Comparison of ENCODE assay signal across 8 cellular contexts in the genomic region with DNA sequence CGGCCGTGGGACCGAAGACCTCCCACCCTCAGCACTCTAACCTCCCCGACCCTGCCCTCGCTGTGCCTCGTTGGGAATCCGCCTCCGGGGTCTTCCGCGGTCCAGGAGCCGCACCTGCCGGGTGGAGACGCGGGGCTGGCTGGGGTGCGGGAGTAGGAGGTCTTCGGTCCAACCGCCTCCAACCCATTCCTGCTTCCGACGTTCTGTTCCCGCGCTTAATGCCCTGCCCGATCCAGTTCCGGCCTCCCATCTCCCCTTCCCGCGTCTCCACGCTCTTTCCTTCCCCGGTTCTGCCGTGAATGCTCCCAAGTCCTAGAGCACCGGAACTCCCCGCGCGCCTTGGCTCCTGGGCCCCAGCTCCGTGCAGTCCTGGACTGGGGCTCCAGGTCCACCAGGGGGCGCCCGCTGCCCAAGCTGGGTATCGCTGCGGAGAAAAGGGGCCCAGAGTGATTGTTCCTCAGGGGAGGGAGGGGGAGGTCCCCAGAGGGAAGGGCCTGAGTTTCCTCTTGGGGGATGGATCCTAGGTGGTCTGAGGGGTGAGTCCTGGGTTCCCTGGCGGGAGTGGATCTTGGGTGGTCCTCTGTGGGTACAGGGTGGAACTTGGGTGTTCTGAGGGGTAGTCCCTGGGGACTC. TPM values are rescaled to one million over a fixed set of nuclear protein-coding genes. Genes with fewer than 3 reads are reported as not detected.
DNase-seq lines count a peak whose midpoint lies in the region; ATAC-seq and TF ChIP-seq lines count a peak whose summit lies in the region.

No MANE protein-coding gene starts in this region.

- no peaks in the 10 kb centered on the region for H3K27me3 Mint-ChIP-seq in activated T-helper 2 cell treated with anti-CD3 and anti-CD28 coated beads, Interferon-gamma antibody, Interleukin-2, Interleukin-4, amounts not matched to agents 10 μg/mL and 5 μg/mL and 100 μg/mL, durations not matched to agents 14 hours and 24 hours and 36 hours (ENCODE audit: low read depth)
- no peaks in the 10 kb centered on the region for H3K27me3 Mint-ChIP-seq in natural killer cell treated with Interleukin-12 subunit alpha and Interleukin-12 subunit beta and Interleukin-15 and Interleukin-18, amount 100 ng/mL, for 72 hours
- no peaks in the 10 kb centered on the region for H3K27me3 Mint-ChIP-seq in stimulated activated memory B cell treated with anti-CD40 and anti-IgM and Interleukin-4, amounts not matched to agents 10 μg/mL and 1 μg/mL and 100 μg/mL, for 72 hours

- no peaks in the 10 kb centered on the region for H3K36me3 Mint-ChIP-seq in activated T-helper 2 cell treated with anti-CD3 and anti-CD28 coated beads, Interferon-gamma antibody, Interleukin-2, Interleukin-4, amounts not matched to agents 10 μg/mL and 5 μg/mL and 100 μg/mL, durations not matched to agents 14 hours and 24 hours and 36 hours (ENCODE audit: low read depth)
- no peaks in the 10 kb centered on the region for H3K36me3 Mint-ChIP-seq in natural killer cell treated with Interleukin-12 subunit alpha and Interleukin-12 subunit beta and Interleukin-15 and Interleukin-18, amount 100 ng/mL, for 72 hours
- no peaks in the 10 kb centered on the region for H3K36me3 Mint-ChIP-seq in stimulated activated memory B cell treated with anti-CD40 and anti-IgM and Interleukin-4, amounts not matched to agents 10 μg/mL and 1 μg/mL and 100 μg/mL, for 72 hours

- H3K4me1 Mint-ChIP-seq in activated T-helper 2 cell treated with anti-CD3 and anti-CD28 coated beads, Interferon-gamma antibody, Interleukin-2, Interleukin-4, amounts not matched to agents 10 μg/mL and 5 μg/mL and 100 μg/mL, durations not matched to agents 14 hours and 24 hours and 36 hours (ENCODE audit: low read depth): peaks cover 31% of the 10 kb centered on the region
- H3K4me1 Mint-ChIP-seq in natural killer cell treated with Interleukin-12 subunit alpha and Interleukin-12 subunit beta and Interleukin-15 and Interleukin-18, amount 100 ng/mL, for 72 hours (ENCODE audit: low read depth in 2 of 2): peaks cover 31 to 39% of the 10 kb centered on the region in 2 donors
- peaks cover 45% of the 10 kb centered on the region for H3K4me1 Mint-ChIP-seq in stimulated activated memory B cell treated with anti-CD40 and anti-IgM and Interleukin-4, amounts not matched to agents 10 μg/mL and 1 μg/mL and 100 μg/mL, for 72 hours

- H3K4me3 ChIP-seq in fibroblast of pulmonary artery (replicated peaks; ENCODE audit: low read depth, low read length): peak overlapping the region; percentile 66

- DNase-seq in C1 segment of cervical spinal cord (lab: John Stamatoyannopoulos, UW) (peak in 13 of 14 donors; percentile 45 to 89 (median 79)), HuH-7.5 (ENCODE audit: low spot score) (peak; percentile 92), RWPE1 (ENCODE audit: low spot score) (peak; percentile 86), fibroblast of pulmonary artery (ENCODE audit: low read depth) (peak; percentile 84)
- peak; percentile 85 for DNase-seq in activated T-helper 2 cell treated with anti-CD3 and anti-CD28 coated beads, Interferon-gamma antibody, Interleukin-2, Interleukin-4, amounts not matched to agents 10 μg/mL and 5 μg/mL and 100 μg/mL, durations not matched to agents 14 hours and 24 hours and 36 hours (ENCODE audit: low spot score)
- DNase-seq in natural killer cell treated with Interleukin-12 subunit alpha and Interleukin-12 subunit beta and Interleukin-15 and Interleukin-18, amount 100 ng/mL, for 72 hours (ENCODE audit: low spot score): peak; percentile 93

- H3K9me3 Mint-ChIP-seq in activated T-helper 2 cell treated with anti-CD3 and anti-CD28 coated beads, Interferon-gamma antibody, Interleukin-2, Interleukin-4, amounts not matched to agents 10 μg/mL and 5 μg/mL and 100 μg/mL, durations not matched to agents 14 hours and 24 hours and 36 hours: no peaks in the 10 kb centered on the region
- H3K9me3 Mint-ChIP-seq in natural killer cell treated with Interleukin-12 subunit alpha and Interleukin-12 subunit beta and Interleukin-15 and Interleukin-18, amount 100 ng/mL, for 72 hours: no peaks in the 10 kb centered on the region
- H3K9me3 Mint-ChIP-seq in stimulated activated memory B cell treated with anti-CD40 and anti-IgM and Interleukin-4, amounts not matched to agents 10 μg/mL and 1 μg/mL and 100 μg/mL, for 72 hours: no peaks in the 10 kb centered on the region

- peak overlapping the region; percentile 80 for H3K27ac ChIP-seq in RWPE1

- intact Hi-C loops in activated T-helper 2 cell treated with anti-CD3 and anti-CD28 coated beads, Interferon-gamma antibody, Interleukin-2, Interleukin-4, amounts not matched to agents 10 μg/mL and 5 μg/mL and 100 μg/mL, durations not matched to agents 14 hours and 24 hours and 36 hours (cut with micrococcal nuclease): loop anchor here (1.0 to 5.0 kb wide), 10 partner anchors 14 to 347 kb away; a partner anchor contains a TSS

- peak overlapping the region; percentile 94 for H3K4me3 Mint-ChIP-seq in activated T-helper 2 cell treated with anti-CD3 and anti-CD28 coated beads, Interferon-gamma antibody, Interleukin-2, Interleukin-4, amounts not matched to agents 10 μg/mL and 5 μg/mL and 100 μg/mL, durations not matched to agents 14 hours and 24 hours and 36 hours (ENCODE audit: low read depth)
- peak overlapping the region; percentile 94 for H3K4me3 Mint-ChIP-seq in natural killer cell treated with Interleukin-12 subunit alpha and Interleukin-12 subunit beta and Interleukin-15 and Interleukin-18, amount 100 ng/mL, for 72 hours
- peak overlapping the region; percentile 86 for H3K4me3 Mint-ChIP-seq in stimulated activated memory B cell treated with anti-CD40 and anti-IgM and Interleukin-4, amounts not matched to agents 10 μg/mL and 1 μg/mL and 100 μg/mL, for 72 hours

- peak; percentile 44 for ATAC-seq in GM19452 (IDR thresholded peaks at IDR 0.05; ENCODE audit: unreplicated experiment)
- peak; percentile 88 to 89 for ATAC-seq in natural killer cell treated with Interleukin-12 subunit alpha and Interleukin-12 subunit beta and Interleukin-15 and Interleukin-18, amount 100 ng/mL, for 72 hours
- ATAC-seq in stimulated activated memory B cell treated with anti-CD40 and anti-IgM and Interleukin-4, amounts not matched to agents 10 μg/mL and 1 μg/mL and 100 μg/mL, for 72 hours: peak; percentile 87

- H3K27ac Mint-ChIP-seq in activated T-helper 2 cell treated with anti-CD3 and anti-CD28 coated beads, Interferon-gamma antibody, Interleukin-2, Interleukin-4, amounts not matched to agents 10 μg/mL and 5 μg/mL and 100 μg/mL, durations not matched to agents 14 hours and 24 hours and 36 hours: peak overlapping the region; percentile 94
- peak overlapping the region; percentile 52 to 82 for H3K27ac Mint-ChIP-seq in natural killer cell treated with Interleukin-12 subunit alpha and Interleukin-12 subunit beta and Interleukin-15 and Interleukin-18, amount 100 ng/mL, for 72 hours
- peak overlapping the region; percentile 68 for H3K27ac Mint-ChIP-seq in stimulated activated memory B cell treated with anti-CD40 and anti-IgM and Interleukin-4, amounts not matched to agents 10 μg/mL and 1 μg/mL and 100 μg/mL, for 72 hours

- POLR2A ChIA-PET in RWPE1 (lab: Yijun Ruan, JAX; ENCODE audit: low non-redundant PET): interaction anchor here (0.7 kb wide), 1 partner anchor 14 kb away, joined by 3 read pairs; no protein-coding TSS in a partner anchor

- CTCF ChIA-PET in RWPE1 (lab: Yijun Ruan, JAX): interaction anchor here (0.5 to 1.7 kb wide), 11 partner anchors 10 to 705 kb away, joined by 3 to 14 read pairs (median 4); a partner anchor contains a TSS

- TF ChIP-seq CTCF in RWPE1 (conservative IDR thresholded peaks at IDR 0.05; ENCODE audit: low read depth): peak; percentile 97
- peak; percentile 87 for TF ChIP-seq CTCF in fibroblast of pulmonary artery (IDR thresholded peaks at IDR 0.05; ENCODE audit: low read length, missing control alignments)

RNA-seq across cellular contexts. Expression of a gene that starts 14.1 kb away (rescaled TPM):
- 6.9 and 7.4 TPM in 2 replicates for total RNA-seq in activated T-helper 2 cell treated with anti-CD3 and anti-CD28 coated beads, Interferon-gamma antibody, Interleukin-2, Interleukin-4, amounts not matched to agents 10 μg/mL and 5 μg/mL and 100 μg/mL, durations not matched to agents 14 hours and 24 hours and 36 hours
- 1 to 10 TPM; 3.4 to 3.8 TPM for total RNA-seq in natural killer cell treated with Interleukin-12 subunit alpha and Interleukin-12 subunit beta and Interleukin-15 and Interleukin-18, amount 100 ng/mL, for 72 hours

RNA-seq across cellular contexts. Expression of a gene that starts 14.7 kb away (rescaled TPM):
- total RNA-seq in activated T-helper 2 cell treated with anti-CD3 and anti-CD28 coated beads, Interferon-gamma antibody, Interleukin-2, Interleukin-4, amounts not matched to agents 10 μg/mL and 5 μg/mL and 100 μg/mL, durations not matched to agents 14 hours and 24 hours and 36 hours: 7.9 and 11.3 TPM in 2 replicates
- 1 to 10 TPM; 1.4 to 3.2 TPM for total RNA-seq in natural killer cell treated with Interleukin-12 subunit alpha and Interleukin-12 subunit beta and Interleukin-15 and Interleukin-18, amount 100 ng/mL, for 72 hours

RNA-seq across cellular contexts. Expression of a gene that starts 35.2 kb away (rescaled TPM):
- total RNA-seq in activated T-helper 2 cell treated with anti-CD3 and anti-CD28 coated beads, Interferon-gamma antibody, Interleukin-2, Interleukin-4, amounts not matched to agents 10 μg/mL and 5 μg/mL and 100 μg/mL, durations not matched to agents 14 hours and 24 hours and 36 hours: 64.3 and 70.0 TPM in 2 replicates
- total RNA-seq in natural killer cell treated with Interleukin-12 subunit alpha and Interleukin-12 subunit beta and Interleukin-15 and Interleukin-18, amount 100 ng/mL, for 72 hours: 100 to 1,000 TPM in 1 of 2 donors, 10 to 100 TPM in 1; 73.6 to 131 TPM

RNA-seq across cellular contexts. Expression of a gene that starts 52.7 kb away (rescaled TPM):
- total RNA-seq in activated T-helper 2 cell treated with anti-CD3 and anti-CD28 coated beads, Interferon-gamma antibody, Interleukin-2, Interleukin-4, amounts not matched to agents 10 μg/mL and 5 μg/mL and 100 μg/mL, durations not matched to agents 14 hours and 24 hours and 36 hours: 0.46 TPM in 1 of 2 replicates, not detected in the other
- not detected for total RNA-seq in natural killer cell treated with Interleukin-12 subunit alpha and Interleukin-12 subunit beta and Interleukin-15 and Interleukin-18, amount 100 ng/mL, for 72 hours

RNA-seq across cellular contexts. Expression of a gene that starts 57.2 kb away (rescaled TPM):
- 20.1 and 27.3 TPM in 2 replicates for total RNA-seq in activated T-helper 2 cell treated with anti-CD3 and anti-CD28 coated beads, Interferon-gamma antibody, Interleukin-2, Interleukin-4, amounts not matched to agents 10 μg/mL and 5 μg/mL and 100 μg/mL, durations not matched to agents 14 hours and 24 hours and 36 hours
- 10 to 100 TPM in 1 of 2 donors, 1 to 10 TPM in 1; 5.4 to 10.5 TPM for total RNA-seq in natural killer cell treated with Interleukin-12 subunit alpha and Interleukin-12 subunit beta and Interleukin-15 and Interleukin-18, amount 100 ng/mL, for 72 hours

Comparison
In these comparisons a context has a peak if more than half of its experiments do, and no peak if none do; other contexts are left out.
1. Peak in every context shown above with its lines: DNase-seq, ATAC-seq, H3K4me3 ChIP-seq and H3K27ac ChIP-seq.